In the genomic region with DNA sequence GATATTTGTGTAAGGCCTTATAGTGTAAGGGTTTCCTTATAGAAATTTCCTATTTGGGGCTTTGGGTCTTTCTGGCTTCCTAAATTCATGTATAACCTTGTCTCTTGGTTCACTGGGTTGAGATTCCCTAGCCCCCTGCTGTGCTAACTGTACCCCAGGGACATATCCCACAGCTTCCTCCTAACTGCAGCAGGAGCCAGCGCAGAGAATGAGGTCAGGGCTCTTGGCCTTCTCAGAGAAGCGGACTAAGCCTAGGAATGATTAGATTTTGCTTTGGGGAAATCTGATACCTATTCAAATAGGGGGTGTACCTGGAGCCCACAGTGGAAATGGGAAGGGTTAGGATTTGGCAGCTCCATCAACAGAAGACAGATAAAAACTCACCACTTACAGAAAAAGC, we compare ENCODE assay signal across 27 cellular contexts.
DNase-seq lines count a peak whose midpoint lies in the region; TF ChIP-seq lines count a peak whose summit lies in the region.
"Had no signal": no experiment of that assay in that cellular context is flagged by ENCODE, and none has a peak within 500 bp of the region (broad histone marks: within the 10 kb centered on the region; RNA-seq: fewer than 3 reads in every experiment).

No MANE protein-coding gene starts in this region.

- peak; percentile 37 for DNase-seq in A673 (ENCODE audit: low spot score)
- DNase-seq in G401 (ENCODE audit: low spot score), result peak; percentile 9
- peak; percentile 46 for DNase-seq in NCI-H2227 (lab: John Stamatoyannopoulos, UW; ENCODE audit: unreplicated experiment)
- peak; percentile 36 for DNase-seq in fibroblast of mammary gland (ENCODE audit: low read depth)
- DNase-seq in stimulated activated naive CD4-positive, alpha-beta T cell (lab: John Stamatoyannopoulos, UW), result no peak
- no peak for DNase-seq in CD4-positive, alpha-beta memory T cell
- no peak for DNase-seq in NCI-H1105 treated with DMSO at 0.1 percent for 48 hours (lab: John Stamatoyannopoulos, UW)
- no peak for DNase-seq in activated effector memory CD4-positive, alpha-beta T cell treated with Interleukin-2 at 50 U/mL for 16 hours
- DNase-seq: activated CD4-positive, alpha-beta T cell treated with anti-CD3 and anti-CD28 coated beads, Interleukin-2, amount 50 U/mL, for 48 hours; activated CD8-positive, alpha-beta memory T cell treated with anti-CD3 and anti-CD28 coated beads, Interleukin-2, amount 50 U/mL, for 48 hours; activated naive CD8-positive, alpha-beta T cell treated with anti-CD3 and anti-CD28 coated beads, Interleukin-2, amount 10 ng/mL, durations not matched to agents 7 days and 5 days; CD4-positive, alpha-beta T cell; DMS79; effector CD4-positive, alpha-beta T cell; foreskin melanocyte; NCI-H1436; NCI-H345; Peyer's patch; small intestine; stimulated activated CD4-positive, alpha-beta T cell treated with anti-CD3 and anti-CD28 coated beads, Interleukin-2, amount 100 ng/mL, for 48 hours; stimulated activated naive B cell treated with anti-CD40 and anti-IgM and Interleukin-4, amounts not matched to agents 10 μg/mL and 1 μg/mL and 100 μg/mL, for 72 hours; WERI-Rb-1 had no signal

- peaks cover 0 to 4% of the 10 kb centered on the region in 2 donors for H3K36me3 Mint-ChIP-seq in CD4-positive, alpha-beta memory T cell
- H3K36me3 Mint-ChIP-seq: activated naive CD8-positive, alpha-beta T cell treated with anti-CD3 and anti-CD28 coated beads, Interleukin-2, amount 10 ng/mL, durations not matched to agents 7 days and 5 days; stimulated activated naive B cell treated with anti-CD40 and anti-IgM and Interleukin-4, amounts not matched to agents 10 μg/mL and 1 μg/mL and 100 μg/mL, for 72 hours had no signal

- in situ Hi-C loops in G401 (cut with HindIII; ENCODE audit: low sequenced_read_pairs), result no loop called here

- peaks cover 0 to 4% (median 0%) of the 10 kb centered on the region in 8 donors for H3K9me3 Mint-ChIP-seq in CD4-positive, alpha-beta memory T cell
- H3K9me3 Mint-ChIP-seq: activated naive CD8-positive, alpha-beta T cell treated with anti-CD3 and anti-CD28 coated beads, Interleukin-2, amount 10 ng/mL, durations not matched to agents 7 days and 5 days; activated T-helper 2 cell treated with anti-CD3 and anti-CD28 coated beads, Interferon-gamma antibody, Interleukin-2, Interleukin-4, amounts not matched to agents 10 μg/mL and 5 μg/mL and 100 μg/mL, durations not matched to agents 14 hours and 24 hours and 36 hours; CD4-positive, alpha-beta T cell; stimulated activated naive B cell treated with anti-CD40 and anti-IgM and Interleukin-4, amounts not matched to agents 10 μg/mL and 1 μg/mL and 100 μg/mL, for 72 hours had no signal

- H3K4me3 Mint-ChIP-seq in CD4-positive, alpha-beta memory T cell, result no peak overlapping the region
- H3K4me3 Mint-ChIP-seq: activated naive CD8-positive, alpha-beta T cell treated with anti-CD3 and anti-CD28 coated beads, Interleukin-2, amount 10 ng/mL, durations not matched to agents 7 days and 5 days; CD4-positive, alpha-beta T cell; stimulated activated naive B cell treated with anti-CD40 and anti-IgM and Interleukin-4, amounts not matched to agents 10 μg/mL and 1 μg/mL and 100 μg/mL, for 72 hours had no signal

- TF ChIP-seq CTCF in A673 (conservative IDR thresholded peaks at IDR 0.05; ENCODE audit: low read depth, low read length), result no peak
- no peak for TF ChIP-seq CTCF in fibroblast of mammary gland (conservative IDR thresholded peaks at IDR 0.05; ENCODE audit: control insufficient read depth, insufficient read depth, low read depth, low read length)

- no TSS peak for BruUV-seq in A673 (replicated peaks; lab: Mats Ljungman, UMichigan)

- no peak overlapping the region for H3K4me3 ChIP-seq in A673 (ENCODE audit: low read depth, low read length, poor library complexity, severe bottlenecking)
- no peak overlapping the region for H3K4me3 ChIP-seq in fibroblast of mammary gland (ENCODE audit: control insufficient read depth, low read depth, low read length)
- H3K4me3 ChIP-seq in CD4-positive, alpha-beta memory T cell (ENCODE audit: low read length in 2 of 2), result no peak overlapping the region
- H3K4me3 ChIP-seq: hepatocyte, lung, Peyer's patch, prostate gland, thoracic aorta had no signal

- no peaks in the 10 kb centered on the region for H3K36me3 ChIP-seq in A673 (ENCODE audit: insufficient read depth, low read length, poor library complexity, severe bottlenecking)
- H3K36me3 ChIP-seq in CD4-positive, alpha-beta memory T cell (ENCODE audit: insufficient read depth, low read length), result no peaks in the 10 kb centered on the region
- H3K36me3 ChIP-seq: Peyer's patch, prostate gland, thoracic aorta, WERI-Rb-1 had no signal

- peaks cover 7% of the 10 kb centered on the region for H3K4me1 ChIP-seq in A673 (ENCODE audit: insufficient read depth, low read length, poor library complexity, severe bottlenecking)
- H3K4me1 ChIP-seq in CD4-positive, alpha-beta memory T cell (ENCODE audit: insufficient read depth, low read length), result no peaks in the 10 kb centered on the region
- H3K4me1 ChIP-seq: Peyer's patch had no signal

- no peak overlapping the region for H3K27ac ChIP-seq in A673 (ENCODE audit: low read depth, low read length, poor library complexity, severe bottlenecking)
- no peak overlapping the region for H3K27ac ChIP-seq in CD4-positive, alpha-beta memory T cell (ENCODE audit: low read depth, low read length)
- H3K27ac ChIP-seq: hepatocyte, Peyer's patch, prostate gland, thoracic aorta, WERI-Rb-1 had no signal

- no peaks in the 10 kb centered on the region for H3K4me1 Mint-ChIP-seq in CD4-positive, alpha-beta memory T cell

- H3K27me3 Mint-ChIP-seq in CD4-positive, alpha-beta memory T cell, result no peaks in the 10 kb centered on the region
- H3K27me3 Mint-ChIP-seq: activated naive CD8-positive, alpha-beta T cell treated with anti-CD3 and anti-CD28 coated beads, Interleukin-2, amount 10 ng/mL, durations not matched to agents 7 days and 5 days; CD4-positive, alpha-beta T cell; stimulated activated naive B cell treated with anti-CD40 and anti-IgM and Interleukin-4, amounts not matched to agents 10 μg/mL and 1 μg/mL and 100 μg/mL, for 72 hours had no signal

- intact Hi-C loops in A673 (cut with micrococcal nuclease; ENCODE audit: unreplicated experiment), result no loop called here
- intact Hi-C loops in CD4-positive, alpha-beta memory T cell (cut with micrococcal nuclease), result no loop called here

- POLR2A ChIA-PET in A673 (lab: Charles Lee; ENCODE audit: low non-redundant PET), result no interaction called here
- POLR2A ChIA-PET in CD4-positive, alpha-beta memory T cell (lab: Charles Lee; ENCODE audit: partially characterized antibody), result no interaction called here

- CTCF ChIA-PET in A673 (lab: Charles Lee), result no interaction called here
- CTCF ChIA-PET in CD4-positive, alpha-beta memory T cell (lab: Charles Lee; ENCODE audit: partially characterized antibody), result no interaction called here

- H3K27me3 ChIP-seq in A673 (replicated peaks; ENCODE audit: insufficient read depth, low read depth, low read length, poor library complexity), result no peaks in the 10 kb centered on the region
- no peaks in the 10 kb centered on the region for H3K27me3 ChIP-seq in CD4-positive, alpha-beta memory T cell (ENCODE audit: insufficient read depth, low read length)
- H3K27me3 ChIP-seq: hepatocyte, Peyer's patch had no signal

- no peaks in the 10 kb centered on the region for H3K9me3 ChIP-seq in A673 (ENCODE audit: low read depth, low read length, poor library complexity, severe bottlenecking)
- H3K9me3 ChIP-seq in CD4-positive, alpha-beta memory T cell (ENCODE audit: control insufficient read depth in 1 of 2, low read length in 2 of 2), result no peaks in the 10 kb centered on the region
- H3K9me3 ChIP-seq: Peyer's patch, prostate gland, thoracic aorta had no signal

- H3K27ac Mint-ChIP-seq in CD4-positive, alpha-beta memory T cell, result peak overlapping the region in 1 of 7 donors; percentile 64
- H3K27ac Mint-ChIP-seq: activated naive CD8-positive, alpha-beta T cell treated with anti-CD3 and anti-CD28 coated beads, Interleukin-2, amount 10 ng/mL, durations not matched to agents 7 days and 5 days; activated T-helper 2 cell treated with anti-CD3 and anti-CD28 coated beads, Interferon-gamma antibody, Interleukin-2, Interleukin-4, amounts not matched to agents 10 μg/mL and 5 μg/mL and 100 μg/mL, durations not matched to agents 14 hours and 24 hours and 36 hours; CD4-positive, alpha-beta T cell; stimulated activated naive B cell treated with anti-CD40 and anti-IgM and Interleukin-4, amounts not matched to agents 10 μg/mL and 1 μg/mL and 100 μg/mL, for 72 hours had no signal

Comparison
In these comparisons a context has a peak if more than half of its experiments do, and no peak if none do; other contexts are left out.
1. DNase-seq: peak in A673 (single experiment), G401 (single experiment), NCI-H2227 (single experiment) and fibroblast of mammary gland (single experiment); none in stimulated activated naive CD4-positive, alpha-beta T cell (0 of 6), CD4-positive, alpha-beta memory T cell (0 of 5), NCI-H1105 treated with DMSO at 0.1 percent for 48 hours (single experiment) and activated effector memory CD4-positive, alpha-beta T cell treated with Interleukin-2 at 50 U/mL for 16 hours (single experiment).